Comparison of ENCODE assay signal across 8 cellular contexts in genomic region chr14:76955575-76956252, GRCh38.
DNase-seq lines count a peak whose midpoint lies in the region; ATAC-seq and TF ChIP-seq lines count a peak whose summit lies in the region.

No MANE protein-coding gene starts in this region.

- TF ChIP-seq CTCF in BE2C (IDR thresholded peaks at IDR 0.05; ENCODE audit: low read depth, low read length) (no peak), WI38 (IDR thresholded peaks at IDR 0.05; ENCODE audit: low read depth, low read length) (no peak), coronary artery (IDR thresholded peaks at IDR 0.05) (no peak)

- peaks cover 0 to 4% of the 10 kb centered on the region in 2 donors for H3K36me3 Mint-ChIP-seq in stimulated activated naive B cell treated with anti-CD40 and anti-IgM and Interleukin-4, amounts not matched to agents 10 μg/mL and 1 μg/mL and 100 μg/mL, for 72 hours

- H3K27ac Mint-ChIP-seq in stimulated activated naive B cell treated with anti-CD40 and anti-IgM and Interleukin-4, amounts not matched to agents 10 μg/mL and 1 μg/mL and 100 μg/mL, for 72 hours: peak overlapping the region; percentile 97

- H3K9me3 ChIP-seq in BE2C: no peaks in the 10 kb centered on the region
- no peaks in the 10 kb centered on the region for H3K9me3 ChIP-seq in KOPT-K1 (ENCODE audit: insufficient read depth, low read length, poor library complexity, severe bottlenecking)
- H3K9me3 ChIP-seq in mesodermal cell (ENCODE audit: control insufficient read depth, low read length): no peaks in the 10 kb centered on the region

- H3K36me3 ChIP-seq in BE2C (no peaks in the 10 kb centered on the region), KOPT-K1 (ENCODE audit: insufficient read depth, low read length) (no peaks in the 10 kb centered on the region), mesodermal cell (ENCODE audit: control insufficient read depth, insufficient read depth, low read length) (no peaks in the 10 kb centered on the region)

- WGBS in mesodermal cell (ENCODE audit: insufficient coverage in 2 of 2), 2 experiments: 5 to 10% methylated on average over 6 to 9 of the region's 10 CpGs

- H3K9me3 Mint-ChIP-seq in stimulated activated naive B cell treated with anti-CD40 and anti-IgM and Interleukin-4, amounts not matched to agents 10 μg/mL and 1 μg/mL and 100 μg/mL, for 72 hours: no peaks in the 10 kb centered on the region

- peak; percentile 29 for ATAC-seq in GM19328 (IDR thresholded peaks at IDR 0.05; ENCODE audit: unreplicated experiment)
- peak; percentile 59 to 63 for ATAC-seq in stimulated activated naive B cell treated with anti-CD40 and anti-IgM and Interleukin-4, amounts not matched to agents 10 μg/mL and 1 μg/mL and 100 μg/mL, for 72 hours (replicated peaks)

- peak; percentile 29 for DNase-seq in BE2C
- DNase-seq in coronary artery (ENCODE audit: low spot score): no peak
- peak; percentile 63 for DNase-seq in stimulated activated naive B cell treated with anti-CD40 and anti-IgM and Interleukin-4, amounts not matched to agents 10 μg/mL and 1 μg/mL and 100 μg/mL, for 72 hours
- no peak for DNase-seq in HuH-7 (ENCODE audit: low spot score)

- H3K4me3 ChIP-seq in BE2C (ENCODE audit: low read depth, low read length) (peak overlapping the region; percentile 26), WI38 (ENCODE audit: low read depth, low read length) (peak overlapping the region; percentile 20; the same call in 1 of the 2 replicates), coronary artery (peak overlapping the region; percentile 70), mesodermal cell (ENCODE audit: extremely low read depth, insufficient read depth, low read length, poor library complexity, severe bottlenecking) (peak overlapping the region; percentile 20)

- H3K4me1 Mint-ChIP-seq in stimulated activated naive B cell treated with anti-CD40 and anti-IgM and Interleukin-4, amounts not matched to agents 10 μg/mL and 1 μg/mL and 100 μg/mL, for 72 hours: peaks cover 55 to 84% of the 10 kb centered on the region in 2 donors

- H3K4me1 ChIP-seq in BE2C (peaks cover 66% of the 10 kb centered on the region), mesodermal cell (ENCODE audit: control insufficient read depth, insufficient read depth, low read length, poor library complexity, severe bottlenecking) (peaks cover 58% of the 10 kb centered on the region)

- H3K27ac ChIP-seq in KOPT-K1 (ENCODE audit: low read depth, low read length, poor library complexity, severe bottlenecking) (peak overlapping the region; percentile 92), coronary artery (peak overlapping the region; percentile 80 to 99), mesodermal cell (ENCODE audit: low read depth, low read length, severe bottlenecking) (peak overlapping the region; percentile 95)

- H3K27me3 Mint-ChIP-seq in stimulated activated naive B cell treated with anti-CD40 and anti-IgM and Interleukin-4, amounts not matched to agents 10 μg/mL and 1 μg/mL and 100 μg/mL, for 72 hours: no peaks in the 10 kb centered on the region

- H3K4me3 Mint-ChIP-seq in stimulated activated naive B cell treated with anti-CD40 and anti-IgM and Interleukin-4, amounts not matched to agents 10 μg/mL and 1 μg/mL and 100 μg/mL, for 72 hours: peak overlapping the region; percentile 76 to 88

- no peaks in the 10 kb centered on the region for H3K27me3 ChIP-seq in BE2C

Comparison
In these comparisons a context has a peak if more than half of its experiments do, and no peak if none do; other contexts are left out.
1. DNase-seq: peak in BE2C (single experiment) and stimulated activated naive B cell treated with anti-CD40 and anti-IgM and Interleukin-4, amounts not matched to agents 10 μg/mL and 1 μg/mL and 100 μg/mL, for 72 hours (single experiment); none in coronary artery (single experiment) and HuH-7 (single experiment).
2. H3K4me3 ChIP-seq: peak in every context shown above with its lines; median percentile 70 in coronary artery; 26 in BE2C; 20 in WI38; 20 in mesodermal cell.
3. Peak in every context shown above with its lines, with median percentiles within 50 percentile points of each other: H3K27ac ChIP-seq.